ENCODE assay signal across 8 cellular contexts in genomic region chr14:98138666-98139065, GRCh38.
DNase-seq lines count a peak whose midpoint lies in the region; ATAC-seq and TF ChIP-seq lines count a peak whose summit lies in the region.

No MANE protein-coding gene starts in this region.

- H3K36me3 Mint-ChIP-seq in neural progenitor cell: no peaks in the 10 kb centered on the region

- no peaks in the 10 kb centered on the region for H4K20me1 ChIP-seq in neural progenitor cell (ENCODE audit: low read depth)

- peak; percentile 75 for TF ChIP-seq CTCF in 22Rv1 (IDR thresholded peaks at IDR 0.05)
- TF ChIP-seq CTCF in neural progenitor cell (IDR thresholded peaks at IDR 0.05): peak; percentile 82

- peaks cover 5% of the 10 kb centered on the region for H3K27me3 Mint-ChIP-seq in neural progenitor cell (ENCODE audit: insufficient read depth, low read depth)

- H3K9me3 Mint-ChIP-seq in neural progenitor cell: no peaks in the 10 kb centered on the region

- H3K4me1 Mint-ChIP-seq in neural progenitor cell: peaks cover 36% of the 10 kb centered on the region

- CTCF ChIA-PET in HEK293T (lab: Yijun Ruan, JAX): no interaction called here

- H2AFZ ChIP-seq in neural progenitor cell (replicated peaks): peak overlapping the region; percentile 65

- no peaks in the 10 kb centered on the region for H3F3A ChIP-seq in neural progenitor cell (ENCODE audit: low read depth)

- no peak for ATAC-seq in HG02938 (IDR thresholded peaks at IDR 0.05; ENCODE audit: unreplicated experiment)
- no peak for ATAC-seq in HG02884 (IDR thresholded peaks at IDR 0.05; ENCODE audit: unreplicated experiment)
- no peak for ATAC-seq in HG02759 (IDR thresholded peaks at IDR 0.05; ENCODE audit: unreplicated experiment)

- DNase-seq in HEK293T (ENCODE audit: extremely low spot score) (peak; percentile 51), neural progenitor cell (ENCODE audit: low spot score) (peak; percentile 87)
- DNase-seq in activated CD4-positive, CD25-positive, alpha-beta regulatory T cell (lab: John Stamatoyannopoulos, UW): peak; percentile 19 to 57 (median 46)
- peak; percentile 68 for DNase-seq in central memory CD4-positive, alpha-beta T cell

- H3K4me3 Mint-ChIP-seq in neural progenitor cell: no peak overlapping the region

- POLR2A ChIA-PET in HEK293T (lab: Yijun Ruan, JAX): no interaction called here

- no peak overlapping the region for H3K4me3 ChIP-seq in neural progenitor cell

- no peak overlapping the region for H3K27ac Mint-ChIP-seq in neural progenitor cell

- no peaks in the 10 kb centered on the region for H3K79me2 ChIP-seq in neural progenitor cell (ENCODE audit: low read depth)

- peaks cover 27% of the 10 kb centered on the region for H3K4me1 ChIP-seq in neural progenitor cell

- H3K36me3 ChIP-seq in neural progenitor cell: no peaks in the 10 kb centered on the region

- no peaks in the 10 kb centered on the region for H3K9me3 ChIP-seq in neural progenitor cell (ENCODE audit: low read depth)

- no peaks in the 10 kb centered on the region for H3K27me3 ChIP-seq in neural progenitor cell

- H3K27ac ChIP-seq in 22Rv1 (no peak overlapping the region), neural progenitor cell (no peak overlapping the region)

- no peak overlapping the region for H3K4me2 ChIP-seq in neural progenitor cell

- no peak overlapping the region for H3K9ac ChIP-seq in neural progenitor cell

TF ChIP-seq in HEK293T, 16 proteins besides CTCF, POLR2A, EP300 and RAD21:
- no peak for TF ChIP-seq NFRKB (IDR thresholded peaks at IDR 0.05)
- TF ChIP-seq FOXM1 (IDR thresholded peaks at IDR 0.05; ENCODE audit: borderline replicate concordance): no peak
- TF ChIP-seq L3MBTL2 (conservative IDR thresholded peaks at IDR 0.05): no peak
- no peak for TF ChIP-seq FOXK2 (IDR thresholded peaks at IDR 0.05)
- TF ChIP-seq FOXA1 (IDR thresholded peaks at IDR 0.05): no peak
- no peak for TF ChIP-seq SP1 (IDR thresholded peaks at IDR 0.05)
- no peak for TF ChIP-seq ELF4 (IDR thresholded peaks at IDR 0.05)
- no peak for TF ChIP-seq CTBP1 (IDR thresholded peaks at IDR 0.05; ENCODE audit: borderline replicate concordance)
- no peak for TF ChIP-seq HDGF (IDR thresholded peaks at IDR 0.05; ENCODE audit: borderline replicate concordance)
- TF ChIP-seq, protein P1, sequence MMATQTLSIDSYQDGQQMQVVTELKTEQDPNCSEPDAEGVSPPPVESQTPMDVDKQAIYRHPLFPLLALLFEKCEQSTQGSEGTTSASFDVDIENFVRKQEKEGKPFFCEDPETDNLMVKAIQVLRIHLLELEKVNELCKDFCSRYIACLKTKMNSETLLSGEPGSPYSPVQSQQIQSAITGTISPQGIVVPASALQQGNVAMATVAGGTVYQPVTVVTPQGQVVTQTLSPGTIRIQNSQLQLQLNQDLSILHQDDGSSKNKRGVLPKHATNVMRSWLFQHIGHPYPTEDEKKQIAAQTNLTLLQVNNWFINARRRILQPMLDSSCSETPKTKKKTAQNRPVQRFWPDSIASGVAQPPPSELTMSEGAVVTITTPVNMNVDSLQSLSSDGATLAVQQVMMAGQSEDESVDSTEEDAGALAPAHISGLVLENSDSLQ (IDR thresholded peaks at IDR 0.05): no peak
- TF ChIP-seq SUZ12 (IDR thresholded peaks at IDR 0.05): no peak
- TF ChIP-seq ARNT (IDR thresholded peaks at IDR 0.05): no peak
- no peak for TF ChIP-seq LEF1 (IDR thresholded peaks at IDR 0.05; ENCODE audit: borderline replicate concordance)
